ENCODE assay signal across 1 cellular context in genomic region chr12:46403732-46404097, GRCh38.
TF ChIP-seq lines count a peak whose summit lies in the region.

No MANE protein-coding gene starts in this region.

TF ChIP-seq in IMR-90, 13 proteins besides CTCF, POLR2A, EP300 and RAD21 (continued from another document):
- TF ChIP-seq USF2 (IDR thresholded peaks at IDR 0.05; ENCODE audit: low read depth, low read length) (no peak), FOS (IDR thresholded peaks at IDR 0.05; ENCODE audit: low read depth, low read length) (no peak), CEBPB (IDR thresholded peaks at IDR 0.05; ENCODE audit: low read depth, low read length) (no peak), RCOR1 (IDR thresholded peaks at IDR 0.05; ENCODE audit: insufficient replicate concordance, low read length) (no peak), MXI1 (IDR thresholded peaks at IDR 0.05; ENCODE audit: borderline replicate concordance, low read depth, low read length) (no peak), RFX5 (IDR thresholded peaks at IDR 0.05; ENCODE audit: low read depth, low read length) (no peak), ELK1 (IDR thresholded peaks at IDR 0.05; ENCODE audit: borderline replicate concordance, low read depth, low read length) (no peak)
